3 cellular contexts compared by ENCODE assay signal in the genomic region with DNA sequence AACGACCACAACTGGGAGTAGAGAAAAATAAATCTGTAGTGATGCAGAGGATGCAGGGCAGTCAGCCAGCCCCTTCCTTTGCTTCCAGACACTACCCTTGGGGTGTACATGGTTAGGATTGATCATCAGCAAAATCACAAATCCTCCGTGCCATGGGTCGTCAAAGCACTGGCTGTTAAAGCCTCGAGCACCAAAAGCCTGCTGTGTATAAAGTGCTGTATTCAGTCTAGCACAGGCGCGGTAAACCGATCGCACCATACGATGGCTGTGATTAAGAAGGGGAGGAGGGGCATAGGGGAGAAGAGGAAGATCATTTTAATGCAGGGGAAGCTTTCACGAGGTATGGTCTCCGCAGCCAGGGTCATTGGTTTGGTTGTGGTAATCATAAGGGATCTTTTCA.
"Had no signal": no experiment of that assay in that cellular context is flagged by ENCODE, and none has a peak within 500 bp of the region (broad histone marks: within the 10 kb centered on the region; RNA-seq: fewer than 3 reads in every experiment).

No MANE protein-coding gene starts in this region.

- ATAC-seq: GM12878 had no signal

- DNase-seq: GDM1, GF-D8 had no signal
